18 cellular contexts compared by ENCODE assay signal in the genomic region with DNA sequence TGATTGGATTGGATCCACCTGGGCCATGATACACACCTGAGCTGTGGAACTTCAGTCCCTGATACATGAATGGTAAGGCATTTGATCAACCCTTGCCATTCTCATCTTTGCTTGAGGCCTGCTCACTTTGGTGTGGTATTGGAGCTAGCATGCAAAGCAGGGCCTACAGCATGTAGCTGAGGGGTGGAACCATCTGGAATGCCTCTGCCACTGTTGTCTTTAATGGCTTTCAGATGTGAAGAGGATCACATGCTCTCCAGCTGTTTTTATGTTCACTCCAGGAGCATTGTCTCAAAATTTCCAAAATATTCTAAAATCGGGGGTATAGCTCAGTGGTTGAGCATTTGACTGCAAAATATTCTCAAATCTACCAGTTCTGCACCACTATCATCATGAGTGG.
"Had no signal": no experiment of that assay in that cellular context is flagged by ENCODE, and none has a peak within 500 bp of the region (broad histone marks: within the 10 kb centered on the region; RNA-seq: fewer than 3 reads in every experiment).

No MANE protein-coding gene starts in this region.

- H3K4me1 Mint-ChIP-seq: activated CD4-positive, alpha-beta T cell treated with anti-CD3 and anti-CD28 coated beads for 36 hours; naive thymus-derived CD4-positive, alpha-beta T cell; neural progenitor cell; WTC11 had no signal

- H3K9me3 Mint-ChIP-seq: neural progenitor cell had no signal

- FAIRE-seq: pancreas had no signal

- H3K27ac Mint-ChIP-seq: activated CD4-positive, alpha-beta T cell treated with anti-CD3 and anti-CD28 coated beads for 36 hours; activated naive CD8-positive, alpha-beta T cell treated with anti-CD3 and anti-CD28 coated beads for 36 hours; naive thymus-derived CD4-positive, alpha-beta T cell; neural progenitor cell; WTC11 had no signal

- H3K27ac ChIP-seq: dorsolateral prefrontal cortex, neural progenitor cell, pancreas, right lobe of liver, stomach had no signal

- H3K36me3 ChIP-seq: neural progenitor cell, pancreas, right lobe of liver, stomach had no signal

- H3K36me3 Mint-ChIP-seq: activated naive CD8-positive, alpha-beta T cell treated with anti-CD3 and anti-CD28 coated beads for 36 hours; naive thymus-derived CD4-positive, alpha-beta T cell; neural progenitor cell; WTC11 had no signal

- H3K27me3 Mint-ChIP-seq: activated naive CD8-positive, alpha-beta T cell treated with anti-CD3 and anti-CD28 coated beads for 36 hours; naive thymus-derived CD4-positive, alpha-beta T cell had no signal

- ATAC-seq: activated CD4-positive, alpha-beta T cell treated with anti-CD3 and anti-CD28 coated beads for 36 hours; naive thymus-derived CD4-positive, alpha-beta T cell; pancreas; right lobe of liver had no signal

- H3K4me3 Mint-ChIP-seq: activated CD4-positive, alpha-beta T cell treated with anti-CD3 and anti-CD28 coated beads for 36 hours; activated naive CD8-positive, alpha-beta T cell treated with anti-CD3 and anti-CD28 coated beads for 36 hours; naive thymus-derived CD4-positive, alpha-beta T cell; neural progenitor cell; WTC11 had no signal

- H3K9me3 ChIP-seq: pancreas, right lobe of liver, stomach had no signal

- H3K4me3 ChIP-seq: dorsolateral prefrontal cortex, neural progenitor cell, pancreas, right lobe of liver, smooth muscle cell, stomach had no signal

- H3K27me3 ChIP-seq: neural progenitor cell, pancreas, right lobe of liver, stomach had no signal

- DNase-seq: activated CD4-positive, alpha-beta T cell treated with anti-CD3 and anti-CD28 coated beads for 36 hours; activated CD4-positive, alpha-beta T cell treated with anti-CD3 and anti-CD28 coated beads, Interleukin-2, amount 50 U/mL, for 48 hours; activated naive CD8-positive, alpha-beta T cell treated with anti-CD3 and anti-CD28 coated beads for 36 hours; activated T-cell treated with anti-CD3 and anti-CD28 coated beads for 4 hours; amygdala; caudate nucleus; dorsolateral prefrontal cortex; mesenchymal stem cell; naive thymus-derived CD4-positive, alpha-beta T cell; pancreas; right lobe of liver; stimulated activated CD4-positive, alpha-beta T cell treated with anti-CD3 and anti-CD28 coated beads, Interleukin-4, amount 100 ng/mL, for 1 hour; stomach; T-helper 2 cell; trophoblast cell had no signal
